ENCODE assay signal across 8 cellular contexts in genomic region chr19:8005534-8006256, GRCh38. TPM values are rescaled to one million over a fixed set of nuclear protein-coding genes. Genes with fewer than 3 reads are reported as not detected.
DNase-seq lines count a peak whose midpoint lies in the region; ATAC-seq and TF ChIP-seq lines count a peak whose summit lies in the region.

ELAVL1 (minus strand) TSS chr19:8005641; CDS start chr19:7991815, 13,826 bp downstream.

- peaks cover 5% of the 10 kb centered on the region for H3K4me1 ChIP-seq in endocrine pancreas (ENCODE audit: control insufficient read depth, insufficient read depth, low read length)

- no peak for TF ChIP-seq CTCF in CD14-positive monocyte (IDR thresholded peaks at IDR 0.05)

- peak within 1 kb of the TSS; percentile 79 to 91 (median 83) for H3K27ac Mint-ChIP-seq in CD14-positive monocyte

- peaks cover 0 to 2% (median 0%) of the 10 kb centered on the region in 7 donors for H3K9me3 Mint-ChIP-seq in CD14-positive monocyte

- no peaks in the 10 kb centered on the region for H3K9me3 ChIP-seq in endocrine pancreas (ENCODE audit: control insufficient read depth, low read length)

- intact Hi-C loops in CD14-positive monocyte (cut with micrococcal nuclease), result no loop called here

- peaks cover 33% of the 10 kb centered on the region for H3K4me1 Mint-ChIP-seq in CD14-positive monocyte

- H3K4me3 ChIP-seq in endocrine pancreas (ENCODE audit: control insufficient read depth, insufficient read depth, low read length), result peak within 1 kb of the TSS; percentile 64

- H3K4me3 Mint-ChIP-seq in CD14-positive monocyte, result peak within 1 kb of the TSS; percentile 79 to 90

- peak; percentile 80 for ATAC-seq in GM19397 (IDR thresholded peaks at IDR 0.05; ENCODE audit: unreplicated experiment)

- no peaks in the 10 kb centered on the region for H3K27me3 ChIP-seq in endocrine pancreas (ENCODE audit: control insufficient read depth, insufficient read depth, low read length)

- H3K27me3 Mint-ChIP-seq in CD14-positive monocyte (ENCODE audit: low read depth in 3 of 3), result peaks cover 0 to 3% (median 0%) of the 10 kb centered on the region in 3 donors

- peak within 1 kb of the TSS; percentile 79 for H3K9ac ChIP-seq in endocrine pancreas (ENCODE audit: control insufficient read depth, insufficient read depth, low read length)

- DNase-seq in CD14-positive monocyte (ENCODE audit: low spot score), result peak; percentile 83
- DNase-seq in HPDE6-E6E7 (ENCODE audit: extremely low spot score), result peak; percentile 87
- DNase-seq in NOMO-1 treated with DMSO at 0.1 percent for 48 hours (lab: John Stamatoyannopoulos, UW; ENCODE audit: unreplicated experiment), result peak; percentile 83
- DNase-seq in activated CD8-positive, alpha-beta memory T cell treated with anti-CD3 and anti-CD28 coated beads for 48 hours (ENCODE audit: low read depth in 2 of 3, low spot score in 2 of 3), result peak; percentile 72 to 85 (median 74)
- DNase-seq in mesenteric fat pad (ENCODE audit: low spot score), result peak; percentile 97
- peak; percentile 68 for DNase-seq in stimulated activated CD8-positive, alpha-beta memory T cell treated with anti-CD3 and anti-CD28 coated beads, Interleukin-15, amount 100 ng/mL, for 1 hour (ENCODE audit: low read depth)

- no peaks in the 10 kb centered on the region for H3K36me3 ChIP-seq in endocrine pancreas (ENCODE audit: control insufficient read depth, insufficient read depth, low read length)

- H3K36me3 Mint-ChIP-seq in CD14-positive monocyte, result peaks cover 0 to 6% of the 10 kb centered on the region in 2 donors

RNA-seq across cellular contexts. Expression of gene ELAVL1, which starts in this region (rescaled TPM):
- 10 to 100 TPM; 30.7 to 31.1 TPM for polyA plus RNA-seq in CD14-positive monocyte
- 60.2 TPM for total RNA-seq in mesenteric fat pad

Comparison
In these comparisons a context has a peak if more than half of its experiments do, and no peak if none do; other contexts are left out.
1. Peak in every context shown above with its lines: DNase-seq, ATAC-seq and H3K4me3 ChIP-seq.